In the genomic region with DNA sequence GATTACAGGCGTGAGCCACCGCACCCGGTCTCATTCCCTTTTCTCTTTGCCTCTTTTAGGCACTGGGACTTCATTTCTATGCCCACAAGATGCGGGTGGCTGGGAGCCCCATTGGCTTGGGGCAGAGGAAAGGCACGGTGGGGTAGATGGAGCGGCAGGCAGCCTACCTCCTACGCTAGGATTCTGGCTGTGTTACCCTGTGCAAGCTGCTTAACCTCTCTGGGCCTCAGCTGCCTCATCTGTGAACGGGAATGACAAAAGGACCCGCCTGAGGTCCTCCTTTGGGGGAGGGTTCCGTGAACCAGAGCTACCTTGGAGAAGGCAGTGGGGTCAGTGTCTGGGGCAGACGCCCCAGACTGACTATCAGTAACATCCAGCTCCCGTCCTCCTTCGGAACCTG, we compare ENCODE assay signal across 34 cellular contexts. TPM values are rescaled to one million over a fixed set of nuclear protein-coding genes. Genes with fewer than 3 reads are reported as not detected.
"Had no signal": no experiment of that assay in that cellular context is flagged by ENCODE, and none has a peak within 500 bp of the region (broad histone marks: within the 10 kb centered on the region; RNA-seq: fewer than 3 reads in every experiment).

No MANE protein-coding gene starts in this region.

- H3K36me3 ChIP-seq: neutrophil, uterus had no signal

- H3K9me3 ChIP-seq: gastrocnemius medialis, neutrophil, testis, upper lobe of right lung had no signal

- H3K4me1 ChIP-seq: gastrocnemius medialis, parathyroid adenoma, upper lobe of right lung, uterus had no signal

- H2AFZ ChIP-seq: parathyroid adenoma had no signal

- DNase-seq: cerebellar nuclear complex; cortex of kidney; dorsolateral prefrontal cortex; effector CD8-positive, alpha-beta T cell; endodermal cell; foreskin fibroblast; gastrocnemius medialis; head of caudate nucleus; kidney; mesendoderm; midbrain; natural killer cell; stimulated activated CD4-positive, alpha-beta T cell treated with anti-CD3 and anti-CD28 coated beads, Interleukin-12 subunit alpha, Interleukin-12 subunit beta, amount 100 ng/mL, for 4 hours; stimulated activated CD4-positive, alpha-beta T cell treated with anti-CD3 and anti-CD28 coated beads, Interleukin-1b, Interleukin-23, amount 100 ng/mL, for 48 hours; stimulated activated CD4-positive, alpha-beta T cell treated with anti-CD3 and anti-CD28 coated beads, Interleukin-4, amount 100 ng/mL, for 1 hour; stimulated activated CD8-positive, alpha-beta memory T cell treated with anti-CD3 and anti-CD28 coated beads, Interleukin-4, amount 100 ng/mL, for 48 hours; stimulated activated naive CD8-positive, alpha-beta T cell treated with anti-CD3 and anti-CD28 coated beads, Interleukin-15, Interleukin-2, amounts not matched to agents 100 U/mL and 50 U/mL, for 24 hours; substantia nigra; testis; tibial artery; upper lobe of right lung; uterus had no signal

- H3K27ac ChIP-seq: epithelial cell of prostate, gastrocnemius medialis, neutrophil, parathyroid adenoma, testis, tibial artery, upper lobe of right lung, uterus had no signal

- H3K79me2 ChIP-seq: parathyroid adenoma had no signal

- H3K27me3 ChIP-seq: testis had no signal

- ATAC-seq: esophagus mucosa; gastrocnemius medialis; left lobe of liver; natural killer cell; sciatic nerve; stimulated activated naive CD8-positive, alpha-beta T cell treated with anti-CD3 and anti-CD28 coated beads, Interleukin-15, Interleukin-2, amounts not matched to agents 100 U/mL and 50 U/mL, for 24 hours; upper lobe of right lung had no signal

- H3K4me3 Mint-ChIP-seq: endodermal cell, natural killer cell had no signal

- H3K4me2 ChIP-seq: smooth muscle cell had no signal

- H3K4me3 ChIP-seq: dorsolateral prefrontal cortex, gastrocnemius medialis, lung, smooth muscle cell, testis, tibial artery, upper lobe of right lung, uterus had no signal

- H3K27ac Mint-ChIP-seq: endodermal cell, natural killer cell, progenitor cell of endocrine pancreas had no signal

- H3K9ac ChIP-seq: parathyroid adenoma had no signal

RNA-seq across cellular contexts. Expression of a gene that starts 9.3 kb away (rescaled TPM):
- total RNA-seq: esophagus mucosa, gastrocnemius medialis, glomerular endothelial cell, left lobe of liver, sciatic nerve, smooth muscle cell, upper lobe of right lung, uterus had no signal

RNA-seq across cellular contexts. Expression of a gene that starts 35.3 kb away (rescaled TPM):
- total RNA-seq: endodermal cell, glomerular endothelial cell, progenitor cell of endocrine pancreas, smooth muscle cell had no signal
- polyA plus RNA-seq: neural cell had no signal

RNA-seq across cellular contexts. Expression of a gene that starts 42.8 kb away (rescaled TPM):
- total RNA-seq: esophagus mucosa, gastrocnemius medialis, glomerular endothelial cell, kidney, mucosa of gallbladder, natural killer cell, progenitor cell of endocrine pancreas, sciatic nerve, smooth muscle cell, upper lobe of right lung had no signal
- polyA plus RNA-seq: neural cell had no signal
